17 cellular contexts compared by ENCODE assay signal in genomic region chr13:110431425-110431824, GRCh38.
"Had no signal": no experiment of that assay in that cellular context is flagged by ENCODE, and none has a peak within 500 bp of the region (broad histone marks: within the 10 kb centered on the region; RNA-seq: fewer than 3 reads in every experiment).

No MANE protein-coding gene starts in this region.

- H3K4me3 ChIP-seq: colonic mucosa, left lung, prostate gland, right lobe of liver, tibial nerve had no signal

- H3K9ac ChIP-seq: SK-N-SH had no signal

- DNase-seq: activated CD4-positive, alpha-beta memory T cell treated with anti-CD3 and anti-CD28 coated beads, Interleukin-2, amount 10 ng/mL, durations not matched to agents 7 days and 5 days; activated CD4-positive, alpha-beta T cell treated with anti-CD3 and anti-CD28 coated beads for 48 hours; activated CD4-positive, CD25-positive, alpha-beta regulatory T cell; activated CD8-positive, alpha-beta memory T cell treated with anti-CD3 and anti-CD28 coated beads, Interleukin-2, amount 10 ng/mL, durations not matched to agents 7 days and 5 days; activated naive CD4-positive, alpha-beta T cell treated with anti-CD3 and anti-CD28 coated beads for 36 hours; central memory CD4-positive, alpha-beta T cell; colonic mucosa; left lung; stimulated activated CD4-positive, alpha-beta T cell treated with anti-CD3 and anti-CD28 coated beads, Interleukin-4, amount 100 ng/mL, for 4 hours; stimulated activated naive B cell treated with anti-CD40 and anti-IgM and Interleukin-4, amounts not matched to agents 10 μg/mL and 1 μg/mL and 100 μg/mL, for 72 hours had no signal

- ATAC-seq: activated CD8-positive, alpha-beta memory T cell treated with anti-CD3 and anti-CD28 coated beads, Interleukin-2, amount 10 ng/mL, durations not matched to agents 7 days and 5 days; left lung; stimulated activated naive B cell treated with anti-CD40 and anti-IgM and Interleukin-4, amounts not matched to agents 10 μg/mL and 1 μg/mL and 100 μg/mL, for 72 hours had no signal

- FAIRE-seq: endometrium, kidney, urothelium cell line had no signal

- H3K9me3 ChIP-seq: colonic mucosa, left lung, prostate gland, right lobe of liver, SK-N-SH, tibial nerve had no signal

- H3K36me3 ChIP-seq: colonic mucosa, prostate gland had no signal

- H3K27me3 ChIP-seq: colonic mucosa, right lobe of liver, tibial nerve had no signal

- H3K27ac ChIP-seq: colonic mucosa, left lung, right lobe of liver had no signal

- H3K4me1 ChIP-seq: colonic mucosa, left lung had no signal
